ENCODE assay signal across 10 cellular contexts in the genomic region with DNA sequence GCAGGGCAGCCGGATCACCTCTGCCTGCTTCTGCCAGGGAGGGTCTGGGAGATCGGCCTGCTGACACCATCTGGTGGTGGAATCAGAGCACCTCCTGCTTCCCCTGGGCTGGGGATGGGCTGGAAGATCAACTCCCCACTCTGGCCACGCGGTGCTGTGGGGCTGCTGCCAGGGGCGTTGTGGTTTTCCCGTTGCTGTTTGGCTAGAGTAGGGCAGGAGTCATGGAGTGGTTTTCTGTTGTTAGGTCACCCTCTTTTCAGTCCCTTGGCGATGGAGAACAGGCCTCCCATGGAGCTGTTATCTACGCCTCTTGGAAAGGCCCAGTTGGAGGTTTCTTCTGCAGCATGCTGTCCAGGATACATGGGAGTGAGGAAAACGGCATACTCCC. TPM values are rescaled to one million over a fixed set of nuclear protein-coding genes. Genes with fewer than 3 reads are reported as not detected.
DNase-seq lines count a peak whose midpoint lies in the region; ATAC-seq and TF ChIP-seq lines count a peak whose summit lies in the region.
"Had no signal": no experiment of that assay in that cellular context is flagged by ENCODE, and none has a peak within 500 bp of the region (broad histone marks: within the 10 kb centered on the region; RNA-seq: fewer than 3 reads in every experiment).

No MANE protein-coding gene starts in this region.

- POLR2A ChIA-PET in Panc1 (lab: Charles Lee): no interaction called here

- H3K9me3 ChIP-seq in Panc1 (ENCODE audit: control insufficient read depth, insufficient read depth, low read depth, low read length) (no peaks in the 10 kb centered on the region), gastroesophageal sphincter (no peaks in the 10 kb centered on the region), HAP-1 (no peaks in the 10 kb centered on the region; the same call in 1 of the 2 replicates)
- H3K9me3 ChIP-seq: uterus had no signal

- H3K27me3 ChIP-seq in Panc1 (ENCODE audit: control insufficient read depth, insufficient read depth, low read length) (no peaks in the 10 kb centered on the region), gastroesophageal sphincter (no peaks in the 10 kb centered on the region), HAP-1 (ENCODE audit: low read depth) (no peaks in the 10 kb centered on the region)
- H3K27me3 ChIP-seq: uterus had no signal

- peak; percentile 17; the same call in 1 of the 2 replicates for TF ChIP-seq CTCF in Panc1 (IDR thresholded peaks at IDR 0.05)
- TF ChIP-seq CTCF in gastroesophageal sphincter (IDR thresholded peaks at IDR 0.05): peak in 1 of 4 experiments; percentile 24

- peak; percentile 64 for ATAC-seq in Panc1
- peak; percentile 43 for ATAC-seq in gastroesophageal sphincter
- peak; percentile 78 for ATAC-seq in sciatic nerve

- H3K4me3 ChIP-seq in Panc1 (ENCODE audit: low read depth in 2 of 2, low read length in 2 of 2) (no peak overlapping the region), gastroesophageal sphincter (no peak overlapping the region), HAP-1 (no peak overlapping the region)
- H3K4me3 ChIP-seq: uterus had no signal

- intact Hi-C loops in Panc1 (cut with micrococcal nuclease; ENCODE audit: unreplicated experiment): no loop called here
- intact Hi-C loops in sciatic nerve (cut with DNase I): no loop called here

- H3K36me3 ChIP-seq in Panc1 (ENCODE audit: control insufficient read depth, insufficient read depth, low read length): peaks cover 2% of the 10 kb centered on the region; the same call in 1 of the 2 replicates
- peaks cover 0 to 17% of the 10 kb centered on the region in 2 donors for H3K36me3 ChIP-seq in gastroesophageal sphincter
- H3K36me3 ChIP-seq in HAP-1 (replicated peaks): peaks cover 11% of the 10 kb centered on the region

- in situ Hi-C loops in Panc1 (cut with HindIII; ENCODE audit: low pct_unique_long_range_greater_than_20kb, low sequenced_read_pairs) (no loop called here), HAP-1 (cut with MboI; ENCODE audit: low sequenced_read_pairs) (no loop called here)

- TF ChIP-seq EP300 in gastroesophageal sphincter (IDR thresholded peaks at IDR 0.05): no peak

- no peak for TF ChIP-seq POLR2A in gastroesophageal sphincter (IDR thresholded peaks at IDR 0.05)

- no peaks in the 10 kb centered on the region; the same call in 1 of the 2 replicates for H3K4me1 ChIP-seq in Panc1 (ENCODE audit: control insufficient read depth, insufficient read depth, low read length)
- peaks cover 0 to 13% (median 0%) of the 10 kb centered on the region in 3 donors for H3K4me1 ChIP-seq in gastroesophageal sphincter
- peaks cover 6% of the 10 kb centered on the region for H3K4me1 ChIP-seq in HAP-1
- H3K4me1 ChIP-seq: uterus had no signal

- DNase-seq in NCI-H2196 (lab: John Stamatoyannopoulos, UW; ENCODE audit: unreplicated experiment) (peak; percentile 39), NCI-H2196 treated with DMSO at 0.1 percent for 48 hours (lab: John Stamatoyannopoulos, UW; ENCODE audit: unreplicated experiment) (no peak), Panc1 (ENCODE audit: low read depth, low spot score) (no peak), sciatic nerve (ENCODE audit: low spot score) (peak; percentile 61), T-helper 9 cell (no peak), NCI-H2227 treated with DMSO at 0.1 percent for 48 hours (lab: John Stamatoyannopoulos, UW) (no peak), HAP-1 (ENCODE audit: low spot score in 2 of 2) (no peak)
- DNase-seq: NCI-H2107 had no signal

- BruUV-seq in Panc1 (replicated peaks; lab: Mats Ljungman, UMichigan): no TSS peak

- WGBS in gastroesophageal sphincter (ENCODE audit: low coverage in 1 of 2), 2 donors: 93 to 95% methylated on average over 3 of the region's 9 CpGs

- CTCF ChIA-PET in Panc1 (lab: Charles Lee): no interaction called here

- no peak overlapping the region for H3K27ac ChIP-seq in Panc1 (ENCODE audit: low read length)
- H3K27ac ChIP-seq in gastroesophageal sphincter: no peak overlapping the region
- H3K27ac ChIP-seq: uterus had no signal

RNA-seq across cellular contexts. Expression of gene BCL2L11, which starts 15.2 kb away (rescaled TPM):
- total RNA-seq in Panc1 (2021; ENCODE audit: unreplicated experiment) (43.8 TPM), gastroesophageal sphincter (100 to 1,000 TPM in 1 of 4 donors, 10 to 100 TPM in 2, 1 to 10 TPM in 1; 8.5 to 120 (median 41.7) TPM), sciatic nerve (13.8 TPM)
- 26.5 TPM for polyA plus RNA-seq in Panc1 (2012; ENCODE audit: insufficient read length)

Comparison
In these comparisons a context has a peak if more than half of its experiments do, and no peak if none do; other contexts are left out.
1. DNase-seq: peak in NCI-H2196 (single experiment) and sciatic nerve (single experiment); none in NCI-H2196 treated with DMSO at 0.1 percent for 48 hours (single experiment), Panc1 (single experiment), T-helper 9 cell (single experiment), NCI-H2227 treated with DMSO at 0.1 percent for 48 hours (single experiment) and HAP-1 (0 of 2).
2. Peak in every context shown above with its lines, with median percentiles within 50 percentile points of each other: ATAC-seq.